ENCODE assay signal across 10 cellular contexts in the genomic region with DNA sequence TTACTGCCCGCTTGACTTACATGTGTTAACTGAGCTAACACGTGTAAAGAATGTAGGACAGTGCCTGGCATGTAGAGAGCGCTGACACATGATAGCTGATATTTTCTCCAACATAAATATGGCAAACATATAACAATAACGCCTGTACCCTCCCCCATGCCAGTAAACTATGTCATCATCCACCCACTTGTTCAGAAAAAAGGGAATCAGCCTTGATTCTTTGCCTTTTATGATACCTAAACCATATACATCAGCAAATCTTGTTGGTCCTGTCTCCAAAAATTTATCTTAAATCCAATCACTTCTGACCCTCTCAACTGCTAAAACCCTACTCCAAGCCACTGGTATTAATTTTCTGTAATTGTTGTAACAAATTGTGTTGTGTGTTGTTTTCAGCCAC. TPM values are rescaled to one million over a fixed set of nuclear protein-coding genes. Genes with fewer than 3 reads are reported as not detected.
DNase-seq lines count a peak whose midpoint lies in the region; ATAC-seq and TF ChIP-seq lines count a peak whose summit lies in the region.
"Had no signal": no experiment of that assay in that cellular context is flagged by ENCODE, and none has a peak within 500 bp of the region (broad histone marks: within the 10 kb centered on the region; RNA-seq: fewer than 3 reads in every experiment).

No MANE protein-coding gene starts in this region.

- intact Hi-C loops in PC-3 (cut with micrococcal nuclease) (no loop called here), spleen (cut with DNase I; ENCODE audit: low total_unique reads) (no loop called here)

- H3K9me3 ChIP-seq in PC-3 (ENCODE audit: low read length) (no peaks in the 10 kb centered on the region), spleen (no peaks in the 10 kb centered on the region)

- H3K27me3 ChIP-seq in PC-3 (ENCODE audit: low read length) (no peaks in the 10 kb centered on the region), spleen (replicated peaks in 1 of 7) (no peaks in the 10 kb centered on the region)

- peaks cover 31% of the 10 kb centered on the region for H3K79me2 ChIP-seq in PC-3 (ENCODE audit: low read length)

- H3K27ac Mint-ChIP-seq in activated CD4-positive, alpha-beta T cell treated with anti-CD3 and anti-CD28 coated beads, Interleukin-2, amount 10 ng/mL, durations not matched to agents 7 days and 5 days, result peak overlapping the region; percentile 99
- H3K27ac Mint-ChIP-seq in endothelial cell (ENCODE audit: unreplicated experiment), result peak overlapping the region; percentile 82

- H3F3A ChIP-seq in PC-3 (ENCODE audit: low read length, unreplicated experiment), result no peaks in the 10 kb centered on the region

- H3K36me3 ChIP-seq in PC-3 (ENCODE audit: low read depth, low read length) (peaks cover 7% of the 10 kb centered on the region; the same call in 1 of the 2 replicates), spleen (peaks cover 0 to 11% (median 0%) of the 10 kb centered on the region in 6 donors)

- peaks cover 68% of the 10 kb centered on the region for H3K4me1 Mint-ChIP-seq in activated CD4-positive, alpha-beta T cell treated with anti-CD3 and anti-CD28 coated beads, Interleukin-2, amount 10 ng/mL, durations not matched to agents 7 days and 5 days
- peaks cover 27% of the 10 kb centered on the region for H3K4me1 Mint-ChIP-seq in endothelial cell (ENCODE audit: unreplicated experiment)

- H4K20me1 ChIP-seq in PC-3 (ENCODE audit: low read length), result no peaks in the 10 kb centered on the region

- H3K9me3 Mint-ChIP-seq in activated CD4-positive, alpha-beta T cell treated with anti-CD3 and anti-CD28 coated beads, Interleukin-2, amount 10 ng/mL, durations not matched to agents 7 days and 5 days, result no peaks in the 10 kb centered on the region
- H3K9me3 Mint-ChIP-seq in endothelial cell (ENCODE audit: unreplicated experiment), result no peaks in the 10 kb centered on the region

- H3K36me3 Mint-ChIP-seq in activated CD4-positive, alpha-beta T cell treated with anti-CD3 and anti-CD28 coated beads, Interleukin-2, amount 10 ng/mL, durations not matched to agents 7 days and 5 days (ENCODE audit: low read depth), result peaks cover 17% of the 10 kb centered on the region
- peaks cover 42% of the 10 kb centered on the region for H3K36me3 Mint-ChIP-seq in endothelial cell (ENCODE audit: low read depth, unreplicated experiment)

- H3K27me3 Mint-ChIP-seq in activated CD4-positive, alpha-beta T cell treated with anti-CD3 and anti-CD28 coated beads, Interleukin-2, amount 10 ng/mL, durations not matched to agents 7 days and 5 days, result peaks cover 3% of the 10 kb centered on the region
- H3K27me3 Mint-ChIP-seq in endothelial cell (ENCODE audit: unreplicated experiment), result peaks cover 29% of the 10 kb centered on the region

- CTCF ChIA-PET in activated CD4-positive, alpha-beta T cell treated with anti-CD3 and anti-CD28 coated beads, Interleukin-2, amount 10 ng/mL, durations not matched to agents 7 days and 5 days (lab: Charles Lee), result interaction anchor here (0.7 to 2.5 kb wide), 8 partner anchors 12 to 46 kb away, joined by 3 to 16 read pairs (median 8); a partner anchor contains a TSS
- CTCF ChIA-PET in PC-3 (lab: Charles Lee), result no interaction called here

- BruUV-seq in PC-3 (replicated peaks; lab: Mats Ljungman, UMichigan), result no TSS peak

- no peak for DNase-seq in activated CD4-positive, alpha-beta T cell treated with anti-CD3 and anti-CD28 coated beads, Interleukin-2, amount 10 ng/mL, durations not matched to agents 7 days and 5 days
- no peak for DNase-seq in activated CD4-positive, alpha-beta T cell treated with anti-CD3 and anti-CD28 coated beads, Interleukin-2, amount 50 U/mL, for 4 hours
- no peak for DNase-seq in PC-3
- no peak for DNase-seq in endothelial cell (ENCODE audit: low spot score)
- DNase-seq in spleen, result no peak
- DNase-seq in NCI-H748 (lab: John Stamatoyannopoulos, UW; ENCODE audit: unreplicated experiment), result no peak
- no peak for DNase-seq in DMS114 treated with DMSO at 0.1 percent for 48 hours (lab: John Stamatoyannopoulos, UW; ENCODE audit: unreplicated experiment)
- DNase-seq: NCI-H510A treated with DMSO at 0.1 percent for 48 hours, occipital lobe had no signal

- TF ChIP-seq POLR2A in spleen (IDR thresholded peaks at IDR 0.05), result no peak

- WGBS in spleen, 5 donors, result 82 to 91% (median 84%) methylated on average over 4 of the region's 4 CpGs

- H3K4me1 ChIP-seq in PC-3 (ENCODE audit: insufficient read depth, low read length), result peaks cover 37% of the 10 kb centered on the region
- peaks cover 23 to 73% (median 42%) of the 10 kb centered on the region in 6 donors for H3K4me1 ChIP-seq in spleen

- H3K9ac ChIP-seq in PC-3 (ENCODE audit: low read length), result no peak overlapping the region

- TF ChIP-seq CTCF in PC-3 (conservative IDR thresholded peaks at IDR 0.05; ENCODE audit: low read depth, low read length) (no peak), endothelial cell (IDR thresholded peaks at IDR 0.05; ENCODE audit: unreplicated experiment) (no peak), spleen (IDR thresholded peaks at IDR 0.05 in 8 of 11, conservative IDR thresholded peaks at IDR 0.05 in 3 of 11) (no peak)

- peak overlapping the region; percentile 93 for H3K4me3 Mint-ChIP-seq in activated CD4-positive, alpha-beta T cell treated with anti-CD3 and anti-CD28 coated beads, Interleukin-2, amount 10 ng/mL, durations not matched to agents 7 days and 5 days
- peak overlapping the region; percentile 93 for H3K4me3 Mint-ChIP-seq in endothelial cell (ENCODE audit: unreplicated experiment)

- H2AFZ ChIP-seq in PC-3 (ENCODE audit: low read length), result no peak overlapping the region

- peak overlapping the region; percentile 89; the same call in 1 of the 2 replicates for H3K4me2 ChIP-seq in PC-3 (ENCODE audit: low read length)

- POLR2A ChIA-PET in activated CD4-positive, alpha-beta T cell treated with anti-CD3 and anti-CD28 coated beads, Interleukin-2, amount 10 ng/mL, durations not matched to agents 7 days and 5 days (lab: Charles Lee), result interaction anchor here (0.6 kb wide), 1 partner anchor 28 kb away, joined by 3 read pairs; no protein-coding TSS in a partner anchor
- POLR2A ChIA-PET in PC-3 (lab: Charles Lee; ENCODE audit: unreplicated experiment), result no interaction called here

- no peak for ATAC-seq in PC-3
- no peak for ATAC-seq in HG03159 (IDR thresholded peaks at IDR 0.05; ENCODE audit: unreplicated experiment)

- H3K4me3 ChIP-seq in PC-3 (ENCODE audit: low read length) (no peak overlapping the region), spleen (peak overlapping the region in 1 of 8 donors; percentile 76)

- H3K9me2 ChIP-seq in PC-3 (replicated peaks; ENCODE audit: low read length), result no peaks in the 10 kb centered on the region

- H3K27ac ChIP-seq in PC-3 (ENCODE audit: low read length) (no peak overlapping the region), spleen (peak overlapping the region; percentile 86 to 99 (median 94))

RNA-seq across cellular contexts. Expression of a gene that starts 1.1 kb away (rescaled TPM):
- total RNA-seq in activated CD4-positive, alpha-beta T cell treated with anti-CD3 and anti-CD28 coated beads, Interleukin-2, amount 10 ng/mL, durations not matched to agents 7 days and 5 days, result 10 to 100 TPM; 55.5 to 57.6 TPM
- total RNA-seq in PC-3 (2014; rRNA removed), result 71.9 and 85.4 TPM in 2 replicates
- total RNA-seq in endothelial cell (ENCODE audit: unreplicated experiment), result 26.8 TPM
- total RNA-seq in spleen, result 10 to 100 TPM; 33.5 to 81.1 (median 45.9) TPM
- 100 to 1,000 TPM in 2 of 3 donors, 10 to 100 TPM in 1; 57.1 to 138 (median 125) TPM for polyA plus RNA-seq in spleen

RNA-seq across cellular contexts. Expression of a gene that starts 22.0 kb away (rescaled TPM):
- total RNA-seq in activated CD4-positive, alpha-beta T cell treated with anti-CD3 and anti-CD28 coated beads, Interleukin-2, amount 10 ng/mL, durations not matched to agents 7 days and 5 days, result 10 to 100 TPM; 46.5 to 56.9 TPM
- total RNA-seq in PC-3 (2014; rRNA removed), result 83.9 and 89.4 TPM in 2 replicates
- total RNA-seq in endothelial cell (ENCODE audit: unreplicated experiment), result 29.8 TPM
- total RNA-seq in spleen, result 10 to 100 TPM; 32.6 to 43.1 (median 41.3) TPM
- 10 to 100 TPM; 13.2 to 19.8 (median 16.6) TPM for polyA plus RNA-seq in spleen

RNA-seq across cellular contexts. Expression of a gene that starts 34.3 kb away (rescaled TPM):
- 10 to 100 TPM; 29.7 to 32.7 TPM for total RNA-seq in activated CD4-positive, alpha-beta T cell treated with anti-CD3 and anti-CD28 coated beads, Interleukin-2, amount 10 ng/mL, durations not matched to agents 7 days and 5 days
- 63.5 and 70.6 TPM in 2 replicates for total RNA-seq in PC-3 (2014; rRNA removed)
- 30.7 TPM for total RNA-seq in endothelial cell (ENCODE audit: unreplicated experiment)
- 10 to 100 TPM; 29.1 to 43.3 (median 30.7) TPM for total RNA-seq in spleen
- polyA plus RNA-seq in spleen, result 10 to 100 TPM; 10.1 to 23.1 (median 11.3) TPM

RNA-seq across cellular contexts. Expression of a gene that starts 46.0 kb away (rescaled TPM):
- total RNA-seq in activated CD4-positive, alpha-beta T cell treated with anti-CD3 and anti-CD28 coated beads, Interleukin-2, amount 10 ng/mL, durations not matched to agents 7 days and 5 days, result 1 to 10 TPM; 4.1 to 5.1 TPM
- total RNA-seq in PC-3 (2014; rRNA removed) (6.5 and 9.2 TPM in 2 replicates), endothelial cell (ENCODE audit: unreplicated experiment) (7.9 TPM), spleen (10 to 100 TPM in 6 of 7 donors, 1 to 10 TPM in 1; 10.0 to 23.1 (median 12.3) TPM)
- polyA plus RNA-seq in spleen, result 10 to 100 TPM in 1 of 3 donors, 1 to 10 TPM in 2; 7.2 to 11.7 (median 9.9) TPM
